In genomic region chr12:49642370-49642802, GRCh38 we compare ENCODE assay signal across 1 cellular context.
TF ChIP-seq lines count a peak whose summit lies in the region.

No MANE protein-coding gene starts in this region.

TF ChIP-seq in HepG2, 621 proteins besides CTCF, POLR2A, EP300 and RAD21 (continued from another document and continues in another):
- TF ChIP-seq E2F1 (CRISPR knock-in tag; IDR thresholded peaks at IDR 0.05), result no peak
- TF ChIP-seq IRF2 (CRISPR knock-in tag; IDR thresholded peaks at IDR 0.05), result peak; percentile 69; the same call in 1 of the 2 replicates
- TF ChIP-seq ZSCAN5A (CRISPR knock-in tag; IDR thresholded peaks at IDR 0.05; ENCODE audit: borderline replicate concordance), result no peak
- no peak for TF ChIP-seq AHDC1 (CRISPR knock-in tag; IDR thresholded peaks at IDR 0.05; ENCODE audit: borderline replicate concordance)
- TF ChIP-seq MIXL1 (CRISPR knock-in tag; IDR thresholded peaks at IDR 0.05), result no peak; the same call in 1 of the 2 replicates
- no peak for TF ChIP-seq BATF2 (CRISPR knock-in tag; IDR thresholded peaks at IDR 0.05)
- no peak for TF ChIP-seq JDP2 (CRISPR knock-in tag; IDR thresholded peaks at IDR 0.05; ENCODE audit: borderline replicate concordance)
- no peak for TF ChIP-seq TRAFD1 (CRISPR knock-in tag; IDR thresholded peaks at IDR 0.05; ENCODE audit: borderline replicate concordance)
- TF ChIP-seq ETS1 (CRISPR knock-in tag; IDR thresholded peaks at IDR 0.05), result no peak
- 0 out of 2 replicates have a peak, but pooled peaks have one; percentile 11 for TF ChIP-seq HMG20A (CRISPR knock-in tag; IDR thresholded peaks at IDR 0.05; ENCODE audit: borderline replicate concordance)
- TF ChIP-seq SYNCRIP (IDR thresholded peaks at IDR 0.05; ENCODE audit: insufficient read depth, low read depth, low read length), result no peak
- TF ChIP-seq HOXA9 (CRISPR knock-in tag; IDR thresholded peaks at IDR 0.05; ENCODE audit: borderline replicate concordance), result no peak
- no peak for TF ChIP-seq CREM (IDR thresholded peaks at IDR 0.05)
- no peak for TF ChIP-seq CREM (CRISPR knock-in tag; IDR thresholded peaks at IDR 0.05)
- no peak for TF ChIP-seq ZNF496 (CRISPR knock-in tag; IDR thresholded peaks at IDR 0.05; ENCODE audit: insufficient replicate concordance)
- no peak for TF ChIP-seq ZNF580 (CRISPR knock-in tag; IDR thresholded peaks at IDR 0.05; ENCODE audit: borderline replicate concordance, low read depth)
- no peak; the same call in 1 of the 2 replicates for TF ChIP-seq ZNF343 (CRISPR knock-in tag; IDR thresholded peaks at IDR 0.05)
- TF ChIP-seq CHD4 (IDR thresholded peaks at IDR 0.05; ENCODE audit: borderline replicate concordance, low read length), result no peak
- TF ChIP-seq ZNF296 (CRISPR knock-in tag; conservative IDR thresholded peaks at IDR 0.05), result no peak
- TF ChIP-seq ZNF143 (CRISPR knock-in tag; IDR thresholded peaks at IDR 0.05), result no peak
- TF ChIP-seq ZNF552 (CRISPR knock-in tag; IDR thresholded peaks at IDR 0.05; ENCODE audit: borderline replicate concordance), result no peak
- TF ChIP-seq ZFP36L2 (CRISPR knock-in tag; IDR thresholded peaks at IDR 0.05), result no peak
- TF ChIP-seq THAP8 (CRISPR knock-in tag; IDR thresholded peaks at IDR 0.05; ENCODE audit: borderline replicate concordance), result no peak
- no peak for TF ChIP-seq FOXJ3 (CRISPR knock-in tag; IDR thresholded peaks at IDR 0.05; ENCODE audit: borderline replicate concordance)
- peak; percentile 88; the same call in 1 of the 2 replicates for TF ChIP-seq ZNF441 (CRISPR knock-in tag; IDR thresholded peaks at IDR 0.05; ENCODE audit: borderline replicate concordance)
- TF ChIP-seq PTBP1 (IDR thresholded peaks at IDR 0.05; ENCODE audit: low read depth, low read length, poor library complexity, severe bottlenecking), result no peak
- no peak for TF ChIP-seq MAF1 (CRISPR knock-in tag; IDR thresholded peaks at IDR 0.05; ENCODE audit: borderline replicate concordance)
- no peak for TF ChIP-seq KDM1A (CRISPR knock-in tag; IDR thresholded peaks at IDR 0.05)
- TF ChIP-seq PAF1 (CRISPR knock-in tag; IDR thresholded peaks at IDR 0.05), result no peak
- TF ChIP-seq ARHGAP35 (CRISPR knock-in tag; IDR thresholded peaks at IDR 0.05; ENCODE audit: borderline replicate concordance), result no peak
- no peak for TF ChIP-seq ZNF3 (CRISPR knock-in tag; IDR thresholded peaks at IDR 0.05)
- TF ChIP-seq KDM5A (IDR thresholded peaks at IDR 0.05; ENCODE audit: borderline replicate concordance, low read length), result no peak
- TF ChIP-seq MLLT10 (CRISPR knock-in tag; IDR thresholded peaks at IDR 0.05), result no peak
- TF ChIP-seq ZNF530 (CRISPR knock-in tag; IDR thresholded peaks at IDR 0.05; ENCODE audit: low read depth), result no peak
- no peak for TF ChIP-seq ZNF546 (CRISPR knock-in tag; conservative IDR thresholded peaks at IDR 0.05)
- TF ChIP-seq ISL2 (CRISPR knock-in tag; IDR thresholded peaks at IDR 0.05), result no peak; the same call in 1 of the 2 replicates
- no peak for TF ChIP-seq ZBTB7A (CRISPR knock-in tag; IDR thresholded peaks at IDR 0.05)
- TF ChIP-seq EEA1 (CRISPR knock-in tag; IDR thresholded peaks at IDR 0.05; ENCODE audit: borderline replicate concordance), result no peak
- 0 out of 2 replicates have a peak, but pooled peaks have one; percentile 20 for TF ChIP-seq ONECUT2 (CRISPR knock-in tag; IDR thresholded peaks at IDR 0.05)
- no peak for TF ChIP-seq PRPF4 (IDR thresholded peaks at IDR 0.05; ENCODE audit: low read depth, low read length, poor library complexity, severe bottlenecking)
- TF ChIP-seq ZNF639 (CRISPR knock-in tag; conservative IDR thresholded peaks at IDR 0.05), result no peak; the same call in 1 of the 2 replicates
- TF ChIP-seq TAF1 (CRISPR knock-in tag; IDR thresholded peaks at IDR 0.05), result peak; percentile 55; the same call in 1 of the 2 replicates
- TF ChIP-seq RNF2 (conservative IDR thresholded peaks at IDR 0.05; ENCODE audit: low read depth), result peak; percentile 84
- TF ChIP-seq SKI (IDR thresholded peaks at IDR 0.05; ENCODE audit: partially characterized antibody), result no peak
- TF ChIP-seq GLMP (CRISPR knock-in tag; IDR thresholded peaks at IDR 0.05; ENCODE audit: borderline replicate concordance), result no peak
- no peak for TF ChIP-seq HMGA1 (CRISPR knock-in tag; conservative IDR thresholded peaks at IDR 0.05)
- TF ChIP-seq ASH2L (IDR thresholded peaks at IDR 0.05; ENCODE audit: insufficient read length, low read depth, low read length), result peak; percentile 66
